7 cellular contexts compared by ENCODE assay signal in the genomic region with DNA sequence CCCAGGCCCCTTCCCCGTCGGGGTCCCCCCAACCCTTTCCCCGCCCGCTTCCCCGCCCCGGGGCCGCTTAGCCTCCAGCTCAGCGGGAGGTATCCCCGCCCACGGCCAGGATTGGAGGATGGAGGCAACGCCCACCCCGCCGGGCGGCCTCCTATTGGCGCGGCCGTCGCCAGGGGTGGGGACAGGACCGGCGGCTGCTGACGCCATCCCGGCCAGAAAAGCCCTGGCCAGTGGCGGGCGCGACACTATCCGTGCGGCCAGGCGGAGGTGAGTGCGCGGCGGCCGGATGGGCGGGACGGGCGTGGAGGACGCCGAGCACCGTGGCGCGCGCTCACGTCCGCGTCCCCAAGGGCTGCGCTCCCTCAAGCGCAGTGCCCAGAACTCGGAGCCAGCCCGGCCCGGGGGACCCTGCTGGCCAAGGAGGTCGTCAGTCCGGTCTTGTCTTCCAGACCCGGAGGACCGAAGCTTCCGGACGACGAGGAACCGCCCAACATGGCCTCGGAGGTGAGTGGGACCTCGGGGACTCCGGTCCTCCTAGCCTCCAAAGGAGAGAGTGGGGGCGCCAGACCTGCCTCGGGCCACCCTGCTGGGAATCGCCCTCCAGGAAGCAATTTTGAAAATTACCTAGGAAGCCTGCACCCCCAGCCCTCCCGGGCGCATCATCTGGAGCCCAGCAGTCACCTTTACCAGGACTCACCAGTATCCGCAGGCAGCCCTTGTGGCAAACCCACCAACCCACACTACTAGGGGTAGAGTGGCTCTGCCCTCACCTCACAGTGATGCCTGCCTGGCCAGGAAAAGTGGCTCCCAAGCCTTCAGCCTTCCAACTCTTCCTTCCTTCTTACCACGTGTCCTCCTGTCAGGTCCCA. TPM values are rescaled to one million over a fixed set of nuclear protein-coding genes. Genes with fewer than 3 reads are reported as not detected.
DNase-seq lines count a peak whose midpoint lies in the region; ATAC-seq and TF ChIP-seq lines count a peak whose summit lies in the region.

A gene (plus strand): TSS at position 230 of the 869 bp plus-strand sequence. CDS start 263 bp downstream, at position 493.

- ATAC-seq in GM18505 (IDR thresholded peaks at IDR 0.05; ENCODE audit: unreplicated experiment) (peak; percentile 98), HG02938 (IDR thresholded peaks at IDR 0.05; ENCODE audit: unreplicated experiment) (peak; percentile 94)

- DNase-seq in NCI-H2029 (lab: John Stamatoyannopoulos, UW) (peak; percentile 91), T-helper 9 cell (peak; percentile 79), astrocyte of the cerebellum (ENCODE audit: low read depth) (peak; percentile 58), hepatic stellate cell (ENCODE audit: low spot score) (peak; percentile 100), renal cortical epithelial cell (ENCODE audit: low read depth) (peak; percentile 70)

- in situ Hi-C loops in astrocyte of the cerebellum (cut with HindIII; ENCODE audit: low sequenced_read_pairs) = no loop called here

- H3K4me3 ChIP-seq in astrocyte of the cerebellum (ENCODE audit: low read depth, low read length) = peak within 1 kb of the TSS; percentile 86

- TF ChIP-seq POLR2A in GM18505 (IDR thresholded peaks at IDR 0.05; ENCODE audit: borderline replicate concordance, extremely low read depth, insufficient read depth, insufficient read length) = peak; percentile 77

- TF ChIP-seq CTCF in astrocyte of the cerebellum (IDR thresholded peaks at IDR 0.05; ENCODE audit: low read depth, low read length, missing control alignments) = no peak

RNA-seq across cellular contexts. Expression of the gene that starts here (rescaled TPM):
- total RNA-seq in renal cortical epithelial cell = 45.8 and 147 TPM in 2 replicates

Comparison
In these comparisons a context has a peak if more than half of its experiments do, and no peak if none do; other contexts are left out.
1. Peak in every context shown above with its lines: DNase-seq, ATAC-seq and H3K4me3 ChIP-seq.